In genomic region chr11:67442504-67443398, GRCh38 we compare ENCODE assay signal across 9 cellular contexts. TPM values are rescaled to one million over a fixed set of nuclear protein-coding genes. Genes with fewer than 3 reads are reported as not detected.
DNase-seq lines count a peak whose midpoint lies in the region; ATAC-seq and TF ChIP-seq lines count a peak whose summit lies in the region.
"Had no signal": no experiment of that assay in that cellular context is flagged by ENCODE, and none has a peak within 500 bp of the region (broad histone marks: within the 10 kb centered on the region; RNA-seq: fewer than 3 reads in every experiment).

No MANE protein-coding gene starts in this region.

- H3K4me1 ChIP-seq in IMR-90 (ENCODE audit: control insufficient read depth, insufficient read depth, low read length), result peaks cover 3% of the 10 kb centered on the region; the same call in 1 of the 2 replicates

- intact Hi-C loops in IMR-90 (cut with micrococcal nuclease), result loop anchor here (1.0 kb wide), 2 partner anchors 26 to 64 kb away; no protein-coding TSS in a partner anchor

- peak overlapping the region; percentile 83 for H3K4ac ChIP-seq in IMR-90 (ENCODE audit: low read depth, low read length)

- H3K27ac ChIP-seq in IMR-90 (ENCODE audit: insufficient read depth, low read length), result peak overlapping the region; percentile 89
- H3K27ac ChIP-seq in cingulate gyrus (ENCODE audit: low read depth, low read length), result peak overlapping the region; percentile 83

- no peak overlapping the region; the same call in 2 of the 3 replicates for H2BK15ac ChIP-seq in IMR-90 (ENCODE audit: low read depth, low read length)

- peak overlapping the region; percentile 90 for H3K4me2 ChIP-seq in IMR-90 (ENCODE audit: low read depth, low read length)

- H3K36me3 ChIP-seq in IMR-90 (ENCODE audit: control insufficient read depth, insufficient read depth, low read length), result peaks cover 35% of the 10 kb centered on the region; the same call in 1 of the 2 replicates

- peak overlapping the region; percentile 69 for H4K5ac ChIP-seq in IMR-90 (ENCODE audit: low read depth, low read length)

- H3K4me1 Mint-ChIP-seq in naive B cell, result peaks cover 60 to 87% (median 84%) of the 10 kb centered on the region in 3 donors

- peak overlapping the region; percentile 71 to 88 (median 79) for H3K4me3 Mint-ChIP-seq in naive B cell

- DNase-seq in AG09309 (ENCODE audit: low read depth) (no peak), IMR-90 (no peak), naive B cell (no peak), superior temporal gyrus (ENCODE audit: extremely low spot score) (no peak), kidney tubule cell (ENCODE audit: low spot score) (no peak)
- no peak for DNase-seq in stimulated activated CD4-positive, alpha-beta T cell treated with anti-CD3 and anti-CD28 coated beads, Interleukin-12 subunit alpha, Interleukin-12 subunit beta, amount 100 ng/mL, for 4 hours

- peak overlapping the region; percentile 89 for H4K91ac ChIP-seq in IMR-90 (ENCODE audit: insufficient read depth, low read depth, low read length)

- TF ChIP-seq RAD21 in IMR-90 (IDR thresholded peaks at IDR 0.05; ENCODE audit: low read length), result no peak

- no peaks in the 10 kb centered on the region for H3K36me3 Mint-ChIP-seq in naive B cell

- H3K27me3 ChIP-seq in IMR-90 (ENCODE audit: control insufficient read depth, insufficient read depth, low read length), result no peaks in the 10 kb centered on the region

- H3K9me1 ChIP-seq in IMR-90 (ENCODE audit: insufficient read depth, low read length), result peaks cover 8% of the 10 kb centered on the region; the same call in 1 of the 2 replicates

- ATAC-seq in IMR-90 (ENCODE audit: low read depth) (peak; percentile 27), naive B cell (ENCODE audit: low read depth in 2 of 2) (peak in 1 of 2 donors; percentile 0), HG02884 (IDR thresholded peaks at IDR 0.05; ENCODE audit: unreplicated experiment) (no peak)

- peak overlapping the region; percentile 65 for H2BK5ac ChIP-seq in IMR-90 (ENCODE audit: low read depth, low read length, poor library complexity, severe bottlenecking)

- BruUV-seq in IMR-90 (replicated peaks; lab: Mats Ljungman, UMichigan), result no TSS peak

- dilution Hi-C loops in IMR-90 (cut with HindIII; ENCODE audit: low sequenced_read_pairs, unreplicated experiment), result no loop called here

- POLR2A ChIA-PET in IMR-90 (lab: Charles Lee; ENCODE audit: unreplicated experiment), result interaction anchor here (0.6 kb wide), 1 partner anchor 26 kb away, joined by 6 read pairs; no protein-coding TSS in a partner anchor

- peak overlapping the region; percentile 55 to 93; a peak in 2 of 4 replicates for H4K8ac ChIP-seq in IMR-90 (ENCODE audit: low read depth in 2 of 2, low read length in 2 of 2)

- H3K9me3 ChIP-seq in IMR-90 (ENCODE audit: control insufficient read depth, insufficient read depth, low read length), result no peaks in the 10 kb centered on the region

- H3K27me3 Mint-ChIP-seq in naive B cell, result no peaks in the 10 kb centered on the region

- no peak for TF ChIP-seq POLR2A in IMR-90 (IDR thresholded peaks at IDR 0.05; ENCODE audit: low read depth, low read length)

- in situ Hi-C loops in IMR-90 (cut with MboI; ENCODE audit: low sequenced_read_pairs), result no loop called here

- H3K4me3 ChIP-seq in AG09309 (ENCODE audit: control insufficient read depth, low read depth, low read length), result peak overlapping the region; percentile 95
- peak overlapping the region; percentile 97 for H3K4me3 ChIP-seq in IMR-90 (ENCODE audit: insufficient read depth, low read depth, low read length)

- peak overlapping the region; percentile 64 to 97 (median 94) for H3K27ac Mint-ChIP-seq in naive B cell

- CTCF ChIA-PET in IMR-90 (lab: Yijun Ruan, JAX), result no interaction called here

- H2AFZ ChIP-seq in IMR-90 (replicated peaks; ENCODE audit: low read length, poor library complexity), result peak overlapping the region; percentile 89

- 50% methylated on average over 8 of the region's 45 CpGs; no CpG with 5 or more reads in 1 of the 2 experiments for WGBS in IMR-90 (ENCODE audit: extremely low coverage in 2 of 2, insufficient read length in 1 of 2), 2 experiments

- peak overlapping the region; percentile 97 for H3K9ac ChIP-seq in IMR-90 (ENCODE audit: low read depth, low read length)

- no peak for TF ChIP-seq CTCF in AG09309 (IDR thresholded peaks at IDR 0.05; ENCODE audit: control insufficient read depth, insufficient read depth, low read depth, low read length, missing control alignments)
- no peak for TF ChIP-seq CTCF in IMR-90 (conservative IDR thresholded peaks at IDR 0.05; ENCODE audit: low read depth, low read length)

- 0 out of 2 replicates have a peak overlapping the region, but pooled peaks have one; percentile 19 for H2BK120ac ChIP-seq in IMR-90 (ENCODE audit: low read depth, low read length)

- H3K18ac ChIP-seq in IMR-90 (ENCODE audit: low read depth, low read length), result no peak overlapping the region; the same call in 1 of the 2 replicates

- H3K14ac ChIP-seq in IMR-90 (replicated peaks; ENCODE audit: low read depth, low read length), result peak overlapping the region; percentile 97

- peaks cover 8 to 26% of the 10 kb centered on the region in 2 experiments for H3K79me1 ChIP-seq in IMR-90 (ENCODE audit: low read depth in 1 of 2, low read length in 2 of 2)

- peak overlapping the region; percentile 91 for H3K23ac ChIP-seq in IMR-90 (ENCODE audit: low read depth, low read length)

- no peaks in the 10 kb centered on the region for H3K9me3 Mint-ChIP-seq in naive B cell

- peak overlapping the region; percentile 59 for H3K56ac ChIP-seq in IMR-90 (ENCODE audit: extremely low read depth, insufficient read depth, low read length)

- H4K20me1 ChIP-seq in IMR-90 (ENCODE audit: insufficient read depth, low read length), result peaks cover 8% of the 10 kb centered on the region

- H2AK9ac ChIP-seq in IMR-90 (replicated peaks; ENCODE audit: low read depth, low read length, poor library complexity), result peak overlapping the region; percentile 100

- no peak overlapping the region for H2BK20ac ChIP-seq in IMR-90 (ENCODE audit: low read depth, low read length)

- peak overlapping the region; percentile 86 for H2AK5ac ChIP-seq in IMR-90 (ENCODE audit: low read depth, low read length)

TF ChIP-seq in IMR-90, 13 proteins besides CTCF, POLR2A, EP300 and RAD21 (continues in another document):
- no peak for TF ChIP-seq BHLHE40 (IDR thresholded peaks at IDR 0.05; ENCODE audit: low read depth, low read length)
- no peak for TF ChIP-seq MXI1 (IDR thresholded peaks at IDR 0.05; ENCODE audit: borderline replicate concordance, low read depth, low read length)
- TF ChIP-seq MAFK (IDR thresholded peaks at IDR 0.05; ENCODE audit: low read depth, low read length), result no peak
- TF ChIP-seq RCOR1 (IDR thresholded peaks at IDR 0.05; ENCODE audit: insufficient replicate concordance, low read length), result no peak
- no peak for TF ChIP-seq USF2 (IDR thresholded peaks at IDR 0.05; ENCODE audit: low read depth, low read length)
- no peak for TF ChIP-seq RFX5 (IDR thresholded peaks at IDR 0.05; ENCODE audit: low read depth, low read length)
- TF ChIP-seq ELK1 (IDR thresholded peaks at IDR 0.05; ENCODE audit: borderline replicate concordance, low read depth, low read length), result no peak
- TF ChIP-seq CEBPB (IDR thresholded peaks at IDR 0.05; ENCODE audit: low read depth, low read length), result no peak
- TF ChIP-seq FOS (IDR thresholded peaks at IDR 0.05; ENCODE audit: low read depth, low read length), result no peak
- no peak for TF ChIP-seq CHD1 (IDR thresholded peaks at IDR 0.05; ENCODE audit: low read depth, low read length)

RNA-seq across cellular contexts. Expression of gene CORO1B, which starts 0.5 kb away (rescaled TPM):
- 76.4 and 79.4 TPM in 2 replicates for total RNA-seq in IMR-90 (2012; rRNA removed)
- polyA plus RNA-seq in IMR-90 (2012; rRNA removed), result 138 and 151 TPM in 2 replicates
- 81.3 and 148 TPM in 2 replicates for polyA plus RNA-seq in IMR-90 (2012; cell fraction: cytosol; rRNA removed)
- polyA plus RNA-seq in IMR-90 (2012; cell fraction: nucleus; rRNA removed; ENCODE audit: low replicate concordance), result 81.7 and 240 TPM in 2 replicates
- 1 to 10 TPM; 6.5 to 9.9 (median 8.7) TPM for polyA plus RNA-seq in naive B cell (ENCODE audit: low read depth in 6 of 6)

RNA-seq across cellular contexts. Expression of gene PTPRCAP, which starts 5.3 kb away (rescaled TPM):
- total RNA-seq in IMR-90 (2012; rRNA removed), result not detected in 2 replicates
- polyA plus RNA-seq in IMR-90 (2012; rRNA removed) (0.14 and 0.24 TPM in 2 replicates), naive B cell (ENCODE audit: low read depth in 6 of 6) (1,000 to 10,000 TPM in 3 of 6 donors, 100 to 1,000 TPM in 3; 953 to 1,146 (median 1,009) TPM)
- polyA plus RNA-seq in IMR-90 (2012; cell fraction: cytosol; rRNA removed), result 0.18 and 0.41 TPM in 2 replicates
- 2.5 and 7.4 TPM in 2 replicates for polyA plus RNA-seq in IMR-90 (2012; cell fraction: nucleus; rRNA removed; ENCODE audit: low replicate concordance)

RNA-seq across cellular contexts. Expression of gene GPR152, which starts 9.8 kb away (rescaled TPM):
- total RNA-seq in IMR-90 (2012; rRNA removed), result not detected in 2 replicates
- polyA plus RNA-seq in IMR-90 (2012; rRNA removed) (not detected in 2 replicates), naive B cell (ENCODE audit: low read depth in 6 of 6) (1 to 10 TPM in 5 of 6 donors, not detected in 1; 1.1 to 2.5 (median 1.7) TPM)
- not detected in 2 replicates for polyA plus RNA-seq in IMR-90 (2012; cell fraction: cytosol; rRNA removed)
- not detected in 2 replicates for polyA plus RNA-seq in IMR-90 (2012; cell fraction: nucleus; rRNA removed; ENCODE audit: low replicate concordance)
- total RNA-seq: lung microvascular endothelial cell had no signal

RNA-seq across cellular contexts. Expression of gene CABP4, which starts 12.4 kb away (rescaled TPM):
- not detected in 2 replicates for total RNA-seq in IMR-90 (2012; rRNA removed)
- polyA plus RNA-seq in IMR-90 (2012; rRNA removed), result not detected in 2 replicates
- not detected in 2 replicates for polyA plus RNA-seq in IMR-90 (2012; cell fraction: cytosol; rRNA removed)
- polyA plus RNA-seq in IMR-90 (2012; cell fraction: nucleus; rRNA removed; ENCODE audit: low replicate concordance), result not detected in 2 replicates
- polyA plus RNA-seq in naive B cell (ENCODE audit: low read depth in 6 of 6), result 1 to 10 TPM in 5 of 6 donors, not detected in 1; 1.5 to 6.8 (median 2.1) TPM

RNA-seq across cellular contexts. Expression of gene RPS6KB2, which starts 14.5 kb away (rescaled TPM):
- total RNA-seq in IMR-90 (2012; rRNA removed), result 47.8 and 58.4 TPM in 2 replicates
- 50.7 and 55.3 TPM in 2 replicates for polyA plus RNA-seq in IMR-90 (2012; rRNA removed)
- 63.7 and 69.8 TPM in 2 replicates for polyA plus RNA-seq in IMR-90 (2012; cell fraction: cytosol; rRNA removed)
- 106 and 200 TPM in 2 replicates for polyA plus RNA-seq in IMR-90 (2012; cell fraction: nucleus; rRNA removed; ENCODE audit: low replicate concordance)
- polyA plus RNA-seq in naive B cell (ENCODE audit: low read depth in 6 of 6), result 10 to 100 TPM; 37.9 to 54.7 (median 50.0) TPM

Comparison
In these comparisons a context has a peak if more than half of its experiments do, and no peak if none do; other contexts are left out.
1. RNA of gene CORO1B, which starts 0.5 kb away (polyA plus RNA-seq): 81.3 to 240 TPM in IMR-90; 6.5 to 9.9 TPM in naive B cell; every median in the first group is over 4 times any median in the second.
2. RNA of gene PTPRCAP, which starts 5.3 kb away (polyA plus RNA-seq): 953 to 1,146 TPM in naive B cell; 0.14 to 7.4 TPM in IMR-90; every median in the first group is over 100 times any median in the second.